7 cellular contexts compared by ENCODE assay signal in the genomic region with DNA sequence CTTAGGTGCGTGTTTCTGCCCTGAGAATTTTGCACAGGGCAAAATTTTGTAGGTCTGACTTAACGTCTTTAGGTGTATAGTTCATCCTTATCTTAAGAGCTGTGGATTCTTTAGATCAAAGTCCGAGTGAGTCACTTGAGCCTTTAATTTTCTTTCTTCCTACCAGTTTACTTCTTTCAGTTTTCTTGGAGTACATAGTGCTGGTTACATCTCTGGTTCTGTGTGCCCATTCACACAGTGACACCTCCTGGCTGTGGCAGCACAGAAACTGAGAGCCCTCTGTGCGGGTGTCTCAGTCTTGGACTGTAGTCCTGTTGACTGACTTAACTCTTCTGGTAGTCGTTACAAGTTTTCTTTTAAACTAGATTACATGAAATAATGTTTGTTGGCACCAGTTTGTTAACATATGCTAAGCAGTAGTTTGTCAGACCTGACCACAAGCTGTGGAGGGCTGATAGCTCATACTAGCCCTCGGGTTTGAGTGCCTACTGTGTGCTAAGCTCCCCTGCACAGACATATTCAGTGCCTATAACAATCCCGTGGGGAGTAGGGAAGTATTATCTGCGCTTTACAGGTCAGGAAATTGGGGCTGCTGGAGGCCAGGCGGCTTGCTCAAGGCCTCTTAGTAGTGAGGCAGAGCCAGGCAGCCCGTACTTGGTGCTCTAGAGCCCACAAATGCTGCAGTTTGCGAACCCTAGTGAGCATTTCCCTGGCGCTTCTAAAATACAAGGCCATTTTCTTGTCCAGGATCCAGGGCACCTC. TPM values are rescaled to one million over a fixed set of nuclear protein-coding genes. Genes with fewer than 3 reads are reported as not detected.
DNase-seq lines count a peak whose midpoint lies in the region; ATAC-seq and TF ChIP-seq lines count a peak whose summit lies in the region.

No MANE protein-coding gene starts in this region.

- H3K27ac ChIP-seq in ectodermal cell (ENCODE audit: insufficient read depth, low read depth, low read length, poor library complexity, severe bottlenecking), result no peak overlapping the region
- H3K27ac ChIP-seq in suprapubic skin, result peak overlapping the region; percentile 97

- H3K36me3 ChIP-seq in ectodermal cell (ENCODE audit: control insufficient read depth, insufficient read depth, low read length), result no peaks in the 10 kb centered on the region
- no peaks in the 10 kb centered on the region for H3K36me3 ChIP-seq in suprapubic skin

- no peak for TF ChIP-seq EP300 in suprapubic skin (IDR thresholded peaks at IDR 0.05)

- H3K9me3 ChIP-seq in ectodermal cell (ENCODE audit: control insufficient read depth, low read length) (no peaks in the 10 kb centered on the region), suprapubic skin (no peaks in the 10 kb centered on the region)

- WGBS in ectodermal cell, 2 experiments, result 49 to 50% methylated on average over 12 of the region's 12 CpGs
- 17% methylated on average over 11 of the region's 12 CpGs for WGBS in suprapubic skin

- no peak for TF ChIP-seq POLR2A in suprapubic skin (IDR thresholded peaks at IDR 0.05)

- H3K27me3 ChIP-seq in ectodermal cell (ENCODE audit: control insufficient read depth, insufficient read depth, low read length, poor library complexity, severe bottlenecking) (peaks cover 4% of the 10 kb centered on the region), suprapubic skin (no peaks in the 10 kb centered on the region)

- DNase-seq in KBM-7, result peak; percentile 43
- DNase-seq in mucosa of gallbladder (ENCODE audit: low spot score), result peak; percentile 42
- DNase-seq in suprapubic skin (ENCODE audit: low spot score in 2 of 2), result no peak
- no peak for DNase-seq in 8988T

- ATAC-seq in activated CD4-positive, CD25-positive, alpha-beta regulatory T cell treated with anti-CD3 and anti-CD28 coated beads, Interleukin-2, amount 50 U/mL, for 24 hours, result peak; percentile 46 to 53

- in situ Hi-C loops in KBM-7 (cut with MboI; ENCODE audit: low pct_unique_long_range_greater_than_20kb, low sequenced_read_pairs), result no loop called here

- peak; percentile 34; the same call in 1 of the 2 replicates for TF ChIP-seq CTCF in GM12875 (IDR thresholded peaks at IDR 0.05; ENCODE audit: borderline replicate concordance, insufficient read depth, low read depth, low read length)
- no peak for TF ChIP-seq CTCF in suprapubic skin (IDR thresholded peaks at IDR 0.05)

- H3K4me3 ChIP-seq in GM12875 (ENCODE audit: low read depth, low read length) (peak overlapping the region; percentile 82), ectodermal cell (ENCODE audit: insufficient read depth, low read depth, low read length) (peak overlapping the region; percentile 69), suprapubic skin (peak overlapping the region; percentile 84)

- H3K4me1 ChIP-seq in ectodermal cell (ENCODE audit: control insufficient read depth, insufficient read depth, low read length), result peaks cover 30% of the 10 kb centered on the region
- H3K4me1 ChIP-seq in suprapubic skin, result peaks cover 80% of the 10 kb centered on the region

RNA-seq across cellular contexts. Expression of a gene that starts 1.6 kb away (rescaled TPM):
- 104 TPM for polyA plus RNA-seq in ectodermal cell (2013, experiment 1 of 4)
- 102 TPM for polyA plus RNA-seq in ectodermal cell (2013, experiment 2 of 4)
- polyA plus RNA-seq in ectodermal cell (2013, experiment 3 of 4), result 58.0 TPM
- polyA plus RNA-seq in ectodermal cell (2013, experiment 4 of 4), result 61.0 TPM
- total RNA-seq in mucosa of gallbladder (110 TPM), suprapubic skin (10 to 100 TPM; 83.1 to 88.8 (median 86.4) TPM)

Comparison
In these comparisons a context has a peak if more than half of its experiments do, and no peak if none do; other contexts are left out.
1. DNase-seq: peak in KBM-7 (single experiment) and mucosa of gallbladder (single experiment); none in suprapubic skin (0 of 2) and 8988T (single experiment).
2. Peak in every context shown above with its lines, with median percentiles within 50 percentile points of each other: H3K4me3 ChIP-seq.